In genomic region chr6:25971187-25971811, GRCh38 we compare ENCODE assay signal across 8 cellular contexts. TPM values are rescaled to one million over a fixed set of nuclear protein-coding genes. Genes with fewer than 3 reads are reported as not detected.
DNase-seq lines count a peak whose midpoint lies in the region; ATAC-seq, FAIRE-seq and TF ChIP-seq lines count a peak whose summit lies in the region.

No MANE protein-coding gene starts in this region.

- no peak overlapping the region for H4K5ac ChIP-seq in H9 (ENCODE audit: insufficient read length, low read depth, low read length)

- H3K27ac Mint-ChIP-seq in activated naive CD4-positive, alpha-beta T cell treated with anti-CD3 and anti-CD28 coated beads for 36 hours = peak overlapping the region; percentile 14
- H3K27ac Mint-ChIP-seq in astrocyte (ENCODE audit: unreplicated experiment) (peak overlapping the region; percentile 84), H9 (no peak overlapping the region)

- H3K23me2 ChIP-seq in H9 (ENCODE audit: insufficient read length, low read depth, low read length, poor library complexity, severe bottlenecking) = no peaks in the 10 kb centered on the region

- no TSS peak for BruUV-seq in HepG2 (replicated peaks; lab: Mats Ljungman, UMichigan)

- H3K23ac ChIP-seq in H9 (ENCODE audit: insufficient read length, low read depth, low read length) = no peak overlapping the region

- H3K4me3 ChIP-seq in astrocyte (ENCODE audit: insufficient read depth, low read depth, low read length) = peak overlapping the region; percentile 1
- H3K4me3 ChIP-seq in HepG2 (replicated peaks in 1 of 3; ENCODE audit: insufficient read depth in 1 of 3, low read depth in 2 of 3, low read length in 3 of 3) = no peak overlapping the region
- no peak overlapping the region for H3K4me3 ChIP-seq in vagina

- H3K27me3 ChIP-seq in astrocyte (ENCODE audit: insufficient read depth, low read length) (no peaks in the 10 kb centered on the region), HepG2 (ENCODE audit: control insufficient read depth in 1 of 2, insufficient read depth in 2 of 2, low read length in 2 of 2) (no peaks in the 10 kb centered on the region), vagina (no peaks in the 10 kb centered on the region), H9 (ENCODE audit: insufficient read depth, low read length) (no peaks in the 10 kb centered on the region; the same call in 1 of the 2 replicates)

- in situ Hi-C loops in HepG2 (cut with HindIII; ENCODE audit: extremely low pct_ligation_motif_present, low pct_unique_long_range_greater_than_20kb) = no loop called here

- TF ChIP-seq POLR2A in HepG2 (IDR thresholded peaks at IDR 0.05; ENCODE audit: insufficient read depth in 1 of 2, low read depth in 2 of 2, low read length in 2 of 2) (no peak), vagina (IDR thresholded peaks at IDR 0.05) (no peak)

- H2BK12ac ChIP-seq in H9 (ENCODE audit: insufficient read length, low read depth, low read length) = no peak overlapping the region

- H4K20me1 ChIP-seq in astrocyte (ENCODE audit: insufficient read depth, low read length) (no peaks in the 10 kb centered on the region), HepG2 (ENCODE audit: insufficient read depth, low read length) (no peaks in the 10 kb centered on the region), H9 (ENCODE audit: control insufficient read depth, insufficient read depth, insufficient read length) (no peaks in the 10 kb centered on the region)

- no peak overlapping the region for H3K14ac ChIP-seq in H9 (ENCODE audit: insufficient read depth, low read length)

- TF ChIP-seq EP300 in HepG2 (IDR thresholded peaks at IDR 0.05; ENCODE audit: low read depth in 2 of 2, low read length in 2 of 2) (no peak), HepG2 (CRISPR knock-in tag; IDR thresholded peaks at IDR 0.05; ENCODE audit: borderline replicate concordance) (no peak)

- ATAC-seq in HepG2 (no peak), GM21723 (IDR thresholded peaks at IDR 0.05; ENCODE audit: unreplicated experiment) (no peak), HG02840 (IDR thresholded peaks at IDR 0.05; ENCODE audit: low FRiP score, unreplicated experiment) (no peak)

- H3K79me1 ChIP-seq in H9 (ENCODE audit: insufficient read depth, low read depth, low read length, poor library complexity, severe bottlenecking) = no peaks in the 10 kb centered on the region

- no peak overlapping the region for H2BK120ac ChIP-seq in H9 (ENCODE audit: low read depth, low read length, poor library complexity, severe bottlenecking)

- H3K4ac ChIP-seq in H9 (ENCODE audit: low read depth, low read length) = no peak overlapping the region

- no peak overlapping the region for H4K8ac ChIP-seq in H9 (replicated peaks; ENCODE audit: insufficient read length, low read depth, low read length)

- peak; percentile 41 for DNase-seq in activated naive CD4-positive, alpha-beta T cell treated with anti-CD3 and anti-CD28 coated beads for 36 hours
- no peak for DNase-seq in activated naive CD4-positive, alpha-beta T cell (lab: John Stamatoyannopoulos, UW)
- DNase-seq in astrocyte (ENCODE audit: low read depth) = peak; percentile 95
- peak; percentile 29 for DNase-seq in HepG2 (ENCODE audit: low spot score)
- no peak for DNase-seq in vagina (ENCODE audit: extremely low spot score in 2 of 2)
- DNase-seq in H9 = no peak

- H3K79me2 ChIP-seq in astrocyte (ENCODE audit: insufficient read depth, low read length) = no peaks in the 10 kb centered on the region
- no peaks in the 10 kb centered on the region for H3K79me2 ChIP-seq in HepG2 (ENCODE audit: insufficient read depth, low read length)
- H3K79me2 ChIP-seq in H9 (ENCODE audit: insufficient read depth, low read length) = no peaks in the 10 kb centered on the region

- no peak overlapping the region for H2AK5ac ChIP-seq in H9 (ENCODE audit: insufficient read length, low read length)

- H3K9me3 ChIP-seq in astrocyte (ENCODE audit: insufficient read depth, low read depth, low read length) = no peaks in the 10 kb centered on the region
- H3K9me3 ChIP-seq in HepG2 (ENCODE audit: low read length) = no peaks in the 10 kb centered on the region
- H3K9me3 ChIP-seq in vagina = no peaks in the 10 kb centered on the region
- no peaks in the 10 kb centered on the region for H3K9me3 ChIP-seq in H9 (ENCODE audit: control insufficient read depth, low read depth, low read length)

- H3K9ac ChIP-seq in astrocyte (ENCODE audit: low read length) (peak overlapping the region; percentile 2), HepG2 (ENCODE audit: insufficient read depth, low read depth, low read length) (no peak overlapping the region), H9 (ENCODE audit: extremely low read depth, insufficient read length, low read length) (no peak overlapping the region)

- CTCF ChIA-PET in activated naive CD4-positive, alpha-beta T cell treated with anti-CD3 and anti-CD28 coated beads for 36 hours (lab: Charles Lee) = no interaction called here
- CTCF ChIA-PET in HepG2 (lab: Yijun Ruan, JAX; ENCODE audit: low intra/inter-chr PET ratio, low total read pairs) = no interaction called here

- H2BK5ac ChIP-seq in H9 (ENCODE audit: insufficient read length, low read length) = no peak overlapping the region

- H3K18ac ChIP-seq in H9 (ENCODE audit: insufficient read length, low read depth, low read length) = no peak overlapping the region

- no peak overlapping the region for H4K91ac ChIP-seq in H9 (ENCODE audit: insufficient read length, low read depth, low read length)

- 98% methylated on average over 1 of the region's 1 CpG for WGBS in HepG2 (ENCODE audit: low lambda C conversion rate)
- no CpG with 5 or more reads among the region's 1 CpG for WGBS in H9 (ENCODE audit: extremely low coverage, insufficient read length, low lambda C conversion rate)

- H2AFZ ChIP-seq in astrocyte (ENCODE audit: low read depth, low read length) (peak overlapping the region; percentile 8), HepG2 (ENCODE audit: low read length) (no peak overlapping the region), H9 (ENCODE audit: low read length) (no peak overlapping the region)

- peaks cover 79% of the 10 kb centered on the region for H3K4me1 Mint-ChIP-seq in activated naive CD4-positive, alpha-beta T cell treated with anti-CD3 and anti-CD28 coated beads for 36 hours (ENCODE audit: low read depth)
- H3K4me1 Mint-ChIP-seq in astrocyte (ENCODE audit: low read depth, unreplicated experiment) = peaks cover 37% of the 10 kb centered on the region
- peaks cover 16 to 21% of the 10 kb centered on the region in 2 experiments for H3K4me1 Mint-ChIP-seq in H9

- H3K27ac ChIP-seq in astrocyte (ENCODE audit: low read depth, low read length) (peak overlapping the region; percentile 64), HepG2 (ENCODE audit: extremely low read length, insufficient read depth, low read length) (no peak overlapping the region), vagina (peak overlapping the region; percentile 36), H9 (ENCODE audit: insufficient read length, low read depth, low read length) (no peak overlapping the region)

- H3K9me3 Mint-ChIP-seq in activated naive CD4-positive, alpha-beta T cell treated with anti-CD3 and anti-CD28 coated beads for 36 hours = no peaks in the 10 kb centered on the region
- H3K9me3 Mint-ChIP-seq in astrocyte (ENCODE audit: unreplicated experiment) (no peaks in the 10 kb centered on the region), H9 (no peaks in the 10 kb centered on the region)

- no peak overlapping the region for H2BK15ac ChIP-seq in H9 (ENCODE audit: low read depth, low read length)

- no peaks in the 10 kb centered on the region for H3K27me3 Mint-ChIP-seq in activated naive CD4-positive, alpha-beta T cell treated with anti-CD3 and anti-CD28 coated beads for 36 hours (ENCODE audit: low read depth)
- H3K27me3 Mint-ChIP-seq in astrocyte (ENCODE audit: low read depth, unreplicated experiment) (no peaks in the 10 kb centered on the region), H9 (ENCODE audit: low read depth) (peaks cover 4% of the 10 kb centered on the region)

- no peak overlapping the region for H2BK20ac ChIP-seq in H9 (ENCODE audit: low read depth, low read length, poor library complexity, severe bottlenecking)

- H3T11ph ChIP-seq in H9 (ENCODE audit: low read length) = no peak overlapping the region

- TF ChIP-seq CTCF in astrocyte (IDR thresholded peaks at IDR 0.05; ENCODE audit: insufficient read depth, low read depth, low read length) = no peak
- TF ChIP-seq CTCF in HepG2 (CRISPR knock-in tag; IDR thresholded peaks at IDR 0.05) = no peak
- no peak for TF ChIP-seq CTCF in vagina (IDR thresholded peaks at IDR 0.05)
- TF ChIP-seq CTCF in H9 (conservative IDR thresholded peaks at IDR 0.05) = no peak

- no peak overlapping the region for H3K4me3 Mint-ChIP-seq in activated naive CD4-positive, alpha-beta T cell treated with anti-CD3 and anti-CD28 coated beads for 36 hours
- H3K4me3 Mint-ChIP-seq in astrocyte (ENCODE audit: unreplicated experiment) (no peak overlapping the region), H9 (no peak overlapping the region)

- intact Hi-C loops in activated naive CD4-positive, alpha-beta T cell treated with anti-CD3 and anti-CD28 coated beads for 36 hours (cut with micrococcal nuclease) = no loop called here
- intact Hi-C loops in HepG2 (cut with micrococcal nuclease; ENCODE audit: unreplicated experiment) (no loop called here), vagina (cut with DNase I) (no loop called here)

- H3K4me2 ChIP-seq in astrocyte (ENCODE audit: low read length) (peak overlapping the region; percentile 67), HepG2 (ENCODE audit: low read depth, low read length) (no peak overlapping the region), H9 (ENCODE audit: insufficient read depth, insufficient read length, low read length) (no peak overlapping the region)

- TF ChIP-seq RAD21 in HepG2 (CRISPR knock-in tag; IDR thresholded peaks at IDR 0.05) = no peak

- peaks cover 71% of the 10 kb centered on the region for H3K36me3 Mint-ChIP-seq in activated naive CD4-positive, alpha-beta T cell treated with anti-CD3 and anti-CD28 coated beads for 36 hours (ENCODE audit: low read depth)
- H3K36me3 Mint-ChIP-seq in astrocyte (ENCODE audit: low read depth, unreplicated experiment) (peaks cover 43% of the 10 kb centered on the region), H9 (ENCODE audit: insufficient read depth in 1 of 3, low read depth in 3 of 3) (peaks cover 10 to 44% (median 39%) of the 10 kb centered on the region in 3 experiments)

- FAIRE-seq in astrocyte (lab: Jason Lieb, UNC) (peak; percentile 84), HepG2 (lab: Jason Lieb, UNC) (no peak)

- peaks cover 5% of the 10 kb centered on the region for H3K36me3 ChIP-seq in astrocyte (ENCODE audit: insufficient read depth, low read length)
- H3K36me3 ChIP-seq in HepG2 (replicated peaks in 1 of 2; ENCODE audit: control insufficient read depth in 1 of 2, insufficient read depth in 2 of 2, low read length in 2 of 2) = peaks cover 8 to 60% of the 10 kb centered on the region in 2 experiments
- peaks cover 0 to 82% of the 10 kb centered on the region in 2 donors for H3K36me3 ChIP-seq in vagina

- no peak overlapping the region for H3K56ac ChIP-seq in H9 (ENCODE audit: insufficient read length, low read depth, low read length)

- H3K4me1 ChIP-seq in astrocyte (ENCODE audit: insufficient read depth, low read length) (peaks cover 14% of the 10 kb centered on the region), HepG2 (ENCODE audit: insufficient read depth, low read length) (no peaks in the 10 kb centered on the region), vagina (peaks cover 44% of the 10 kb centered on the region), H9 (ENCODE audit: insufficient read depth, low read length) (no peaks in the 10 kb centered on the region; the same call in 1 of the 2 replicates)

- POLR2A ChIA-PET in HepG2 (lab: Yijun Ruan, JAX) = interaction anchor here (1.3 kb wide), 1 partner anchor 21 kb away, joined by 5 read pairs; no protein-coding TSS in a partner anchor

RNA-seq across cellular contexts. Expression of gene TRIM38, which starts 8.7 kb away (rescaled TPM):
- 10 to 100 TPM; 19.1 to 19.7 TPM for total RNA-seq in activated naive CD4-positive, alpha-beta T cell treated with anti-CD3 and anti-CD28 coated beads for 36 hours
- total RNA-seq in astrocyte = 6.8 and 8.4 TPM in 2 replicates
- 2.5 and 3.6 TPM in 2 replicates for total RNA-seq in HepG2 (2016; rRNA removed; fragmentation: Illumina TruSeq; extraction: Trizol)
- 0.40 and 0.44 TPM in 2 replicates for total RNA-seq in HepG2 (2016; cell fraction: cytosol; rRNA removed; fragmentation: Illumina TruSeq; extraction: Trizol; ENCODE audit: low read depth)
- total RNA-seq in HepG2 (2016; cell fraction: insoluble cytoplasmic fraction; rRNA removed; fragmentation: Illumina TruSeq; extraction: Trizol) = 2.6 and 3.4 TPM in 2 replicates
- total RNA-seq in HepG2 (2016; cell fraction: membrane; rRNA removed; fragmentation: Illumina TruSeq; extraction: Trizol) = 1.1 TPM in 2 replicates
- 3.4 TPM in 2 replicates for total RNA-seq in HepG2 (2016; cell fraction: nucleus; rRNA removed; fragmentation: Illumina TruSeq; extraction: Trizol)
- 3.1 and 3.7 TPM in 2 replicates for polyA plus RNA-seq in HepG2 (2011; rRNA removed)
- polyA plus RNA-seq in HepG2 (2011; cell fraction: cytosol; rRNA removed) = 1.1 and 1.8 TPM in 2 replicates
- 4.0 and 5.6 TPM in 2 replicates for polyA plus RNA-seq in HepG2 (2011; cell fraction: nucleus; rRNA removed)
- 2.3 and 2.9 TPM in 2 replicates for polyA plus RNA-seq in HepG2 (2012)
- polyA plus RNA-seq in HepG2 (2016; cell fraction: cytosol; fragmentation: Illumina TruSeq; extraction: Trizol; ENCODE audit: low read depth) = 0.16 and 0.17 TPM in 2 replicates
- polyA plus RNA-seq in HepG2 (2016; cell fraction: insoluble cytoplasmic fraction; fragmentation: Illumina TruSeq; extraction: Trizol; ENCODE audit: low read depth) = 2.1 and 2.5 TPM in 2 replicates
- polyA plus RNA-seq in HepG2 (2016; cell fraction: membrane; fragmentation: Illumina TruSeq; extraction: Trizol; ENCODE audit: low read depth) = 0.42 and 0.45 TPM in 2 replicates
- 4.1 and 4.8 TPM in 2 replicates for polyA plus RNA-seq in HepG2 (2016; cell fraction: nucleus; fragmentation: Illumina TruSeq; extraction: Trizol; ENCODE audit: insufficient read depth, low read depth)
- polyA minus RNA-seq in HepG2 (2011; rRNA and poly(A)+ RNA removed; ENCODE audit: low replicate concordance) = 2.6 and 4.4 TPM in 2 replicates
- 1.8 and 2.8 TPM in 2 replicates for polyA minus RNA-seq in HepG2 (2011; cell fraction: cytosol; rRNA and poly(A)+ RNA removed)
- polyA minus RNA-seq in HepG2 (2011; cell fraction: nucleus; rRNA and poly(A)+ RNA removed) = 8.8 and 11.1 TPM in 2 replicates
- 8.1 TPM for total RNA-seq in vagina
- 0.55 and 0.61 TPM in 2 replicates for total RNA-seq in H9 (2021)

RNA-seq across cellular contexts. Expression of gene SLC17A2, which starts 40.8 kb away (rescaled TPM):
- total RNA-seq in activated naive CD4-positive, alpha-beta T cell treated with anti-CD3 and anti-CD28 coated beads for 36 hours = under 1 TPM; 0.07 to 0.14 TPM
- total RNA-seq in astrocyte (not detected in 2 replicates), HepG2 (2016; rRNA removed; fragmentation: Illumina TruSeq; extraction: Trizol) (7.0 and 11.2 TPM in 2 replicates), vagina (not detected), H9 (2021) (not detected in 2 replicates)
- total RNA-seq in HepG2 (2016; cell fraction: cytosol; rRNA removed; fragmentation: Illumina TruSeq; extraction: Trizol; ENCODE audit: low read depth) = 2.2 and 2.7 TPM in 2 replicates
- 9.2 and 10.7 TPM in 2 replicates for total RNA-seq in HepG2 (2016; cell fraction: insoluble cytoplasmic fraction; rRNA removed; fragmentation: Illumina TruSeq; extraction: Trizol)
- 5.8 and 6.7 TPM in 2 replicates for total RNA-seq in HepG2 (2016; cell fraction: membrane; rRNA removed; fragmentation: Illumina TruSeq; extraction: Trizol)
- 9.4 and 10.7 TPM in 2 replicates for total RNA-seq in HepG2 (2016; cell fraction: nucleus; rRNA removed; fragmentation: Illumina TruSeq; extraction: Trizol)
- 32.4 and 46.4 TPM in 2 replicates for polyA plus RNA-seq in HepG2 (2011; rRNA removed)
- polyA plus RNA-seq in HepG2 (2011; cell fraction: cytosol; rRNA removed) = 25.3 and 48.3 TPM in 2 replicates
- 27.5 and 41.5 TPM in 2 replicates for polyA plus RNA-seq in HepG2 (2011; cell fraction: nucleus; rRNA removed)
- 29.6 and 59.7 TPM in 2 replicates for polyA plus RNA-seq in HepG2 (2012)
- 0.93 and 0.97 TPM in 2 replicates for polyA plus RNA-seq in HepG2 (2016; cell fraction: cytosol; fragmentation: Illumina TruSeq; extraction: Trizol; ENCODE audit: low read depth)
- polyA plus RNA-seq in HepG2 (2016; cell fraction: insoluble cytoplasmic fraction; fragmentation: Illumina TruSeq; extraction: Trizol; ENCODE audit: low read depth) = 6.3 and 7.7 TPM in 2 replicates
- 2.5 and 2.7 TPM in 2 replicates for polyA plus RNA-seq in HepG2 (2016; cell fraction: membrane; fragmentation: Illumina TruSeq; extraction: Trizol; ENCODE audit: low read depth)
- 13.0 and 13.3 TPM in 2 replicates for polyA plus RNA-seq in HepG2 (2016; cell fraction: nucleus; fragmentation: Illumina TruSeq; extraction: Trizol; ENCODE audit: insufficient read depth, low read depth)
- polyA minus RNA-seq in HepG2 (2011; rRNA and poly(A)+ RNA removed; ENCODE audit: low replicate concordance) = 42.4 TPM in 1 of 2 replicates, not detected in the other
- polyA minus RNA-seq in HepG2 (2011; cell fraction: cytosol; rRNA and poly(A)+ RNA removed) = 14.6 and 22.0 TPM in 2 replicates
- polyA minus RNA-seq in HepG2 (2011; cell fraction: nucleus; rRNA and poly(A)+ RNA removed) = 23.2 and 41.0 TPM in 2 replicates

Comparison
In these comparisons a context has a peak if more than half of its experiments do, and no peak if none do; other contexts are left out.
1. DNase-seq: peak in activated naive CD4-positive, alpha-beta T cell treated with anti-CD3 and anti-CD28 coated beads for 36 hours (single experiment), astrocyte (single experiment) and HepG2 (single experiment); none in activated naive CD4-positive, alpha-beta T cell (0 of 4), vagina (0 of 2) and H9 (single experiment).
2. H3K27ac Mint-ChIP-seq: peak in activated naive CD4-positive, alpha-beta T cell treated with anti-CD3 and anti-CD28 coated beads for 36 hours (single experiment) and astrocyte (single experiment); none in H9 (0 of 3).
3. H3K27ac ChIP-seq: peak in astrocyte (single experiment) and vagina (single experiment); none in HepG2 (single experiment) and H9 (single experiment).